Comparison of ENCODE assay signal across 13 cellular contexts in the genomic region with DNA sequence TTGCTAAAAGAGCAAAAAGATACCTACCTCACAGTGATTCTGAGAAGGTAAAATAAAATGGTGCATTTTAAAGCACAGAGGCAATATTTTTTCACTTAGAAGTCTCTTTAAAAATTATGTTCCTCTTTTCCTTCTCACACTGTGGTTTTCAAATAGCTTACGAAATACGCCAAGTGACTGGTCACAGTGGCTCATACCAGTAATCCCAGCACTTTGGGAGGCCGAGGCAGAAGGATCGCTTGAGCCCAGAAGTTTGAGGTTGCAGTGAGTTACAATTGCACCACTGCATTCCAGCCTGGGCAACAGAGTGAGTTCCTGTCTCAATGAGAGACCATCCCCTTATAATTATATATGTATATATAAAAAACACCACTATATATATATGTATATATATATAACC.
"Had no signal": no experiment of that assay in that cellular context is flagged by ENCODE, and none has a peak within 500 bp of the region (broad histone marks: within the 10 kb centered on the region; RNA-seq: fewer than 3 reads in every experiment).

No MANE protein-coding gene starts in this region.

- H3K4me1 ChIP-seq: pancreas, sigmoid colon, spleen had no signal

- H3K36me3 ChIP-seq: pancreas, sigmoid colon, spleen had no signal

- DNase-seq: activated CD4-positive, alpha-beta T cell treated with anti-CD3 and anti-CD28 coated beads, Interleukin-2, amount 50 U/mL, for 48 hours; activated CD8-positive, alpha-beta memory T cell treated with anti-CD3 and anti-CD28 coated beads, Interleukin-2, amount 10 ng/mL, durations not matched to agents 7 days and 5 days; activated effector memory CD4-positive, alpha-beta T cell treated with Interleukin-2 at 50 U/mL for 16 hours; activated T-cell treated with anti-CD3 and anti-CD28 coated beads, Interleukin-2, amount 50 U/mL, for 1 hour; amniotic stem cell; islet precursor cell; naive B cell; pancreas; sigmoid colon; spleen; stimulated activated naive CD8-positive, alpha-beta T cell treated with anti-CD3 and anti-CD28 coated beads, Interleukin-15, amount 100 ng/mL, for 72 hours had no signal

- H3K4me3 ChIP-seq: pancreas, sigmoid colon, spleen had no signal

- H3K27me3 ChIP-seq: pancreas, sigmoid colon, spleen had no signal

- H3K9me3 ChIP-seq: pancreas, sigmoid colon, spleen had no signal

- H3K27ac ChIP-seq: pancreas, sigmoid colon, spleen, VCaP had no signal

- ATAC-seq: activated CD8-positive, alpha-beta memory T cell treated with anti-CD3 and anti-CD28 coated beads, Interleukin-2, amount 10 ng/mL, durations not matched to agents 7 days and 5 days; left lobe of liver; pancreas; stimulated activated naive CD8-positive, alpha-beta T cell treated with anti-CD3 and anti-CD28 coated beads, Interleukin-15, amount 100 ng/mL, for 72 hours had no signal
